12 cellular contexts compared by ENCODE assay signal in the genomic region with DNA sequence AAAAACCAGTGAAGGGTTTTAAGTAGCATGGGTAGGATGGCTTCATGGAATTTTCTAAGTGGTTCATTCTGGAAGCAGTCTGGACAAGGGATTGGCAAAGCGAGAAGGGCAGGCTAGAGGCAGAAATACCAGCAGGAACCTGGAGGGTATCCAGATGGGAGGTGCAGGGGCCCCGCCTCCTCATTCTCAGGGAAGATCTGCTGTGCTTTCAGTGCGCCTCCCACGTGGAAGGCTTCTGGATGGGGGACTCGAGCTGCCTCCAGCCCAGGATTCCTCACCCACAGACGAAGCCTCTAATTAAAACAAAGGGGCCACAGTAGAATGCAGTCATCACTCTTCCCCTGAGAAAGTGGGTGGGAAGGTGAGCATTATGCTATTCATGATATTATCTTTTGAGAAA.
DNase-seq lines count a peak whose midpoint lies in the region; ATAC-seq, FAIRE-seq and TF ChIP-seq lines count a peak whose summit lies in the region.
"Had no signal": no experiment of that assay in that cellular context is flagged by ENCODE, and none has a peak within 500 bp of the region (broad histone marks: within the 10 kb centered on the region; RNA-seq: fewer than 3 reads in every experiment).

No MANE protein-coding gene starts in this region.

- peak; percentile 96 for DNase-seq in G401 (ENCODE audit: low spot score)
- peak; percentile 38 to 65 for DNase-seq in NCI-H524 (lab: John Stamatoyannopoulos, UW)
- peak; percentile 66 for DNase-seq in epithelial cell of prostate (ENCODE audit: low read depth, low spot score)
- no peak for DNase-seq in omental fat pad (ENCODE audit: low spot score)
- no peak for DNase-seq in activated gamma-delta T cell treated with Interleukin-2 at 50 U/mL for 16 hours
- DNase-seq in GM19239 (ENCODE audit: insufficient read length, low spot score) = no peak
- DNase-seq in activated CD4-positive, alpha-beta T cell treated with anti-CD3 and anti-CD28 coated beads for 48 hours = no peak
- DNase-seq: activated CD4-positive, alpha-beta memory T cell treated with anti-CD3 and anti-CD28 coated beads for 36 hours; activated naive CD8-positive, alpha-beta T cell treated with anti-CD3 and anti-CD28 coated beads, Interleukin-2, amount 50 U/mL, for 24 hours; CD8-positive, alpha-beta memory T cell; NCI-H2029 treated with DMSO at 0.1 percent for 48 hours had no signal

- TF ChIP-seq CTCF in omental fat pad (IDR thresholded peaks at IDR 0.05) = no peak

- in situ Hi-C loops in G401 (cut with HindIII; ENCODE audit: low sequenced_read_pairs) = no loop called here

- no peak for FAIRE-seq in GM19239 (lab: Jason Lieb, UNC)

- ATAC-seq in omental fat pad (ENCODE audit: low FRiP score) (peak; percentile 24), HG02678 (IDR thresholded peaks at IDR 0.05; ENCODE audit: unreplicated experiment) (no peak)
- ATAC-seq: activated naive CD8-positive, alpha-beta T cell treated with anti-CD3 and anti-CD28 coated beads, Interleukin-2, amount 50 U/mL, for 24 hours had no signal

- peak overlapping the region; percentile 77 for H3K27ac ChIP-seq in epithelial cell of prostate

Comparison
In these comparisons a context has a peak if more than half of its experiments do, and no peak if none do; other contexts are left out.
1. DNase-seq: peak in G401 (single experiment), NCI-H524 (2 of 2) and epithelial cell of prostate (single experiment); none in omental fat pad (single experiment), activated gamma-delta T cell treated with Interleukin-2 at 50 U/mL for 16 hours (single experiment), GM19239 (single experiment) and activated CD4-positive, alpha-beta T cell treated with anti-CD3 and anti-CD28 coated beads for 48 hours (single experiment).